8 cellular contexts compared by ENCODE assay signal in genomic region chr11:65916391-65916790, GRCh38. TPM values are rescaled to one million over a fixed set of nuclear protein-coding genes. Genes with fewer than 3 reads are reported as not detected.
A peak's percentile ranks its signal among the peaks of the same experiment; 100 is the strongest.
DNase-seq lines count a peak whose midpoint lies in the region; ATAC-seq and TF ChIP-seq lines count a peak whose summit lies in the region.

No MANE protein-coding gene starts in this region.

- peak overlapping the region; percentile 100 for H2BK120ac ChIP-seq in IMR-90 (ENCODE audit: low read depth, low read length)

- peaks cover 7% of the 10 kb centered on the region for H3K36me3 Mint-ChIP-seq in nephron progenitor cell (ENCODE audit: low read depth)

- H3K4me1 Mint-ChIP-seq in nephron progenitor cell: peaks cover 37% of the 10 kb centered on the region

- ATAC-seq in IMR-90 (ENCODE audit: low read depth): no peak

- dilution Hi-C loops in IMR-90 (cut with HindIII; ENCODE audit: low sequenced_read_pairs, unreplicated experiment): no loop called here

- H3K27me3 Mint-ChIP-seq in nephron progenitor cell (ENCODE audit: low read depth, poor library complexity): peaks cover 3% of the 10 kb centered on the region

- in situ Hi-C loops in IMR-90 (cut with MboI; ENCODE audit: low sequenced_read_pairs): no loop called here

- peak overlapping the region; percentile 71 for H2AFZ ChIP-seq in IMR-90 (replicated peaks; ENCODE audit: low read length, poor library complexity)

- TF ChIP-seq RAD21 in IMR-90 (IDR thresholded peaks at IDR 0.05; ENCODE audit: low read length): no peak

- TSS peak; percentile 62 for BruUV-seq in IMR-90 (replicated peaks; lab: Mats Ljungman, UMichigan)

- peak overlapping the region; percentile 95 for H3K14ac ChIP-seq in IMR-90 (replicated peaks; ENCODE audit: low read depth, low read length)

- no CpG with 5 or more reads among the region's 7 CpGs for WGBS in IMR-90 (ENCODE audit: extremely low coverage in 2 of 2, insufficient read length in 1 of 2), 2 experiments

- no peak overlapping the region for H3K27ac Mint-ChIP-seq in nephron progenitor cell

- no peaks in the 10 kb centered on the region for H3K9me3 Mint-ChIP-seq in nephron progenitor cell

- peak overlapping the region; percentile 77 for H3K4me3 Mint-ChIP-seq in nephron progenitor cell

- POLR2A ChIA-PET in AG04450 (lab: Yijun Ruan, JAX) (interaction anchor here (0.6 to 5.8 kb wide), 12 partner anchors 10 to 254 kb away, joined by 3 to 124 read pairs (median 6); partner anchors contain the start of genes CCDC85B, CFL1, FIBP and FOSL1), IMR-90 (lab: Charles Lee; ENCODE audit: unreplicated experiment) (interaction anchor here (1.0 to 2.4 kb wide), 3 partner anchors 14 to 26 kb away, joined by 4 to 20 read pairs (median 17); partner anchors contain the start of genes CCDC85B, FIBP and FOSL1)

- peak overlapping the region; percentile 92 for H2BK20ac ChIP-seq in IMR-90 (ENCODE audit: low read depth, low read length)

- H3K9me1 ChIP-seq in IMR-90 (ENCODE audit: insufficient read depth, low read length): peaks cover 39% of the 10 kb centered on the region

- peak overlapping the region; percentile 46; the same call in 1 of the 2 replicates for H3K4me3 ChIP-seq in AG04450 (ENCODE audit: low read depth, low read length)
- H3K4me3 ChIP-seq in IMR-90 (ENCODE audit: insufficient read depth, low read depth, low read length): peak overlapping the region; percentile 10; the same call in 1 of the 2 replicates
- H3K4me3 ChIP-seq in colonic mucosa: no peak overlapping the region

- no peak for TF ChIP-seq POLR2A in IMR-90 (IDR thresholded peaks at IDR 0.05; ENCODE audit: low read depth, low read length)

- H3K4me2 ChIP-seq in IMR-90 (ENCODE audit: low read depth, low read length): peak overlapping the region; percentile 96

- TF ChIP-seq CTCF in AG04450 (IDR thresholded peaks at IDR 0.05; ENCODE audit: low read depth, low read length): no peak
- no peak for TF ChIP-seq CTCF in IMR-90 (conservative IDR thresholded peaks at IDR 0.05; ENCODE audit: low read depth, low read length)
- no peak for TF ChIP-seq CTCF in colonic mucosa (IDR thresholded peaks at IDR 0.05)
- no peak for TF ChIP-seq CTCF in nephron progenitor cell (IDR thresholded peaks at IDR 0.05)

- peak overlapping the region; percentile 97 for H3K23ac ChIP-seq in IMR-90 (ENCODE audit: low read depth, low read length)

- intact Hi-C loops in IMR-90 (cut with micrococcal nuclease) (loop anchor here (5.0 kb wide), 1 partner anchor 46 kb away; the partner anchor contains the start of gene SART1), colonic mucosa (cut with DNase I) (no loop called here)

- peak overlapping the region; percentile 96 for H2BK5ac ChIP-seq in IMR-90 (ENCODE audit: low read depth, low read length, poor library complexity, severe bottlenecking)

- H3K36me3 ChIP-seq in IMR-90 (ENCODE audit: control insufficient read depth, insufficient read depth, low read length) (peaks cover 19% of the 10 kb centered on the region), colonic mucosa (no peaks in the 10 kb centered on the region)

- peaks cover 11 to 70% of the 10 kb centered on the region in 2 experiments; a peak in 3 of 4 replicates for H3K79me1 ChIP-seq in IMR-90 (ENCODE audit: low read depth in 1 of 2, low read length in 2 of 2)

- H3K18ac ChIP-seq in IMR-90 (ENCODE audit: low read depth, low read length): peak overlapping the region; percentile 88

- H3K9me3 ChIP-seq in AG04450 (ENCODE audit: control insufficient read depth, insufficient read depth, low read length): peaks cover 11% of the 10 kb centered on the region; the same call in 1 of the 2 replicates
- H3K9me3 ChIP-seq in IMR-90 (ENCODE audit: control insufficient read depth, insufficient read depth, low read length): no peaks in the 10 kb centered on the region
- no peaks in the 10 kb centered on the region for H3K9me3 ChIP-seq in colonic mucosa

- DNase-seq in AG04450 (ENCODE audit: low read depth, low spot score): no peak
- DNase-seq in IMR-90: no peak
- DNase-seq in colonic mucosa: no peak
- no peak for DNase-seq in nephron progenitor cell
- no peak for DNase-seq in activated CD8-positive, alpha-beta memory T cell treated with anti-CD3 and anti-CD28 coated beads, Interleukin-2, amount 50 U/mL, for 48 hours
- no peak for DNase-seq in mesenteric fat pad (ENCODE audit: low spot score)
- no peak for DNase-seq in middle frontal gyrus (ENCODE audit: extremely low spot score, low spot score)
- no peak for DNase-seq in activated CD4-positive, alpha-beta T cell treated with anti-CD3 and anti-CD28 coated beads, Interleukin-2, amount 50 U/mL, for 4 hours

- H3K27me3 ChIP-seq in AG04450 (ENCODE audit: control insufficient read depth, insufficient read depth, low read length) (no peaks in the 10 kb centered on the region), IMR-90 (ENCODE audit: control insufficient read depth, insufficient read depth, low read length) (no peaks in the 10 kb centered on the region), colonic mucosa (no peaks in the 10 kb centered on the region)

- H2AK9ac ChIP-seq in IMR-90 (replicated peaks; ENCODE audit: low read depth, low read length, poor library complexity): peak overlapping the region; percentile 99

- H3K27ac ChIP-seq in AG04450 (ENCODE audit: low read depth, low read length) (peak overlapping the region; percentile 99), IMR-90 (ENCODE audit: insufficient read depth, low read length) (peak overlapping the region; percentile 82), colonic mucosa (peak overlapping the region; percentile 54)

- H3K56ac ChIP-seq in IMR-90 (ENCODE audit: extremely low read depth, insufficient read depth, low read length): peak overlapping the region; percentile 90

- H2AK5ac ChIP-seq in IMR-90 (ENCODE audit: low read depth, low read length): peak overlapping the region; percentile 99

- peak overlapping the region; percentile 64 for H4K5ac ChIP-seq in IMR-90 (ENCODE audit: low read depth, low read length)

- H3K4ac ChIP-seq in IMR-90 (ENCODE audit: low read depth, low read length): peak overlapping the region; percentile 98

- CTCF ChIA-PET in AG04450 (lab: Charles Lee) (interaction anchor here (0.8 to 2.6 kb wide), 3 partner anchors 18 to 32 kb away, joined by 4 to 15 read pairs (median 14); partner anchors contain the start of gene FIBP), IMR-90 (lab: Yijun Ruan, JAX) (interaction anchor here (1.0 kb wide), 1 partner anchor 26 kb away, joined by 9 read pairs; the partner anchor contains the start of gene CCDC85B)

- H4K91ac ChIP-seq in IMR-90 (ENCODE audit: insufficient read depth, low read depth, low read length): peak overlapping the region; percentile 97

- H2BK15ac ChIP-seq in IMR-90 (ENCODE audit: low read depth, low read length): peak overlapping the region; percentile 56; the same call in 2 of the 3 replicates

- H4K8ac ChIP-seq in IMR-90 (ENCODE audit: low read depth in 2 of 2, low read length in 2 of 2): peak overlapping the region; percentile 64 to 97

- H3K4me1 ChIP-seq in IMR-90 (ENCODE audit: control insufficient read depth, insufficient read depth, low read length) (peaks cover 58% of the 10 kb centered on the region), colonic mucosa (peaks cover 34% of the 10 kb centered on the region)

- H3K9ac ChIP-seq in IMR-90 (ENCODE audit: low read depth, low read length) (peak overlapping the region; percentile 68), colonic mucosa (ENCODE audit: low read depth in 2 of 2, low read length in 2 of 2) (peak overlapping the region in 1 of 2 donors; percentile 46)

- peaks cover 11% of the 10 kb centered on the region for H4K20me1 ChIP-seq in IMR-90 (ENCODE audit: insufficient read depth, low read length)

TF ChIP-seq in IMR-90, 13 proteins besides CTCF, POLR2A, EP300 and RAD21 (continues in another document):
- no peak for TF ChIP-seq RFX5 (IDR thresholded peaks at IDR 0.05; ENCODE audit: low read depth, low read length)
- TF ChIP-seq CEBPB (IDR thresholded peaks at IDR 0.05; ENCODE audit: low read depth, low read length): no peak

RNA-seq across cellular contexts. Expression of gene C11orf68, which starts 2.5 kb away (rescaled TPM):
- polyA plus RNA-seq in AG04450 (2011; rRNA removed) (32.9 and 52.2 TPM in 2 replicates), IMR-90 (2012; rRNA removed) (96.1 and 104 TPM in 2 replicates)
- polyA minus RNA-seq in AG04450 (2011; rRNA and poly(A)+ RNA removed): 34.1 and 50.1 TPM in 2 replicates
- total RNA-seq in IMR-90 (2012; rRNA removed) (19.4 and 20.3 TPM in 2 replicates), colonic mucosa (10 to 100 TPM; 26.6 to 29.0 TPM), mesenteric fat pad (33.4 TPM)
- 50.5 and 108 TPM in 2 replicates for polyA plus RNA-seq in IMR-90 (2012; cell fraction: cytosol; rRNA removed)
- 35.8 and 75.8 TPM in 2 replicates for polyA plus RNA-seq in IMR-90 (2012; cell fraction: nucleus; rRNA removed; ENCODE audit: low replicate concordance)

RNA-seq across cellular contexts. Expression of gene DRAP1, which starts 2.8 kb away (rescaled TPM):
- polyA plus RNA-seq in AG04450 (2011; rRNA removed) (96.9 and 130 TPM in 2 replicates), IMR-90 (2012; rRNA removed) (344 and 428 TPM in 2 replicates)
- polyA minus RNA-seq in AG04450 (2011; rRNA and poly(A)+ RNA removed): 34.5 and 39.0 TPM in 2 replicates
- total RNA-seq in IMR-90 (2012; rRNA removed) (237 and 339 TPM in 2 replicates), colonic mucosa (10 to 100 TPM; 53.4 to 91.5 TPM), mesenteric fat pad (87.0 TPM)
- polyA plus RNA-seq in IMR-90 (2012; cell fraction: cytosol; rRNA removed): 436 and 1,014 TPM in 2 replicates
- 331 and 343 TPM in 2 replicates for polyA plus RNA-seq in IMR-90 (2012; cell fraction: nucleus; rRNA removed; ENCODE audit: low replicate concordance)

RNA-seq across cellular contexts. Expression of gene FOSL1, which starts 16.2 kb away (rescaled TPM):
- polyA plus RNA-seq in AG04450 (2011; rRNA removed) (7.9 and 16.1 TPM in 2 replicates), IMR-90 (2012; rRNA removed) (97.4 and 107 TPM in 2 replicates)
- polyA minus RNA-seq in AG04450 (2011; rRNA and poly(A)+ RNA removed): 12.5 and 17.6 TPM in 2 replicates
- total RNA-seq in IMR-90 (2012; rRNA removed) (17.2 and 26.1 TPM in 2 replicates), colonic mucosa (1 to 10 TPM in 1 of 2 donors, under 1 TPM in 1; 0.84 to 4.2 TPM), mesenteric fat pad (58.3 TPM)
- 49.5 and 52.7 TPM in 2 replicates for polyA plus RNA-seq in IMR-90 (2012; cell fraction: cytosol; rRNA removed)
- 81.8 and 101 TPM in 2 replicates for polyA plus RNA-seq in IMR-90 (2012; cell fraction: nucleus; rRNA removed; ENCODE audit: low replicate concordance)

RNA-seq across cellular contexts. Expression of gene CCDC85B, which starts 25.9 kb away (rescaled TPM):
- polyA plus RNA-seq in AG04450 (2011; rRNA removed): 13.1 and 20.2 TPM in 2 replicates
- 2.3 and 2.8 TPM in 2 replicates for polyA minus RNA-seq in AG04450 (2011; rRNA and poly(A)+ RNA removed)
- total RNA-seq in IMR-90 (2012; rRNA removed): 17.6 and 21.9 TPM in 2 replicates
- polyA plus RNA-seq in IMR-90 (2012; rRNA removed): 35.4 and 62.1 TPM in 2 replicates
- 125 and 188 TPM in 2 replicates for polyA plus RNA-seq in IMR-90 (2012; cell fraction: cytosol; rRNA removed)
- 18.5 and 49.8 TPM in 2 replicates for polyA plus RNA-seq in IMR-90 (2012; cell fraction: nucleus; rRNA removed; ENCODE audit: low replicate concordance)
- 10 to 100 TPM; 11.2 to 16.3 TPM for total RNA-seq in colonic mucosa
- total RNA-seq in mesenteric fat pad: 26.0 TPM

RNA-seq across cellular contexts. Expression of gene FIBP, which starts 28.1 kb away (rescaled TPM):
- polyA plus RNA-seq in AG04450 (2011; rRNA removed): 126 and 160 TPM in 2 replicates
- polyA minus RNA-seq in AG04450 (2011; rRNA and poly(A)+ RNA removed): 116 and 143 TPM in 2 replicates
- 119 and 182 TPM in 2 replicates for total RNA-seq in IMR-90 (2012; rRNA removed)
- 141 and 163 TPM in 2 replicates for polyA plus RNA-seq in IMR-90 (2012; rRNA removed)
- 98.5 and 183 TPM in 2 replicates for polyA plus RNA-seq in IMR-90 (2012; cell fraction: cytosol; rRNA removed)
- 96.1 and 215 TPM in 2 replicates for polyA plus RNA-seq in IMR-90 (2012; cell fraction: nucleus; rRNA removed; ENCODE audit: low replicate concordance)
- total RNA-seq in colonic mucosa: 10 to 100 TPM; 41.9 to 53.5 TPM
- 46.5 TPM for total RNA-seq in mesenteric fat pad
